9 cellular contexts compared by ENCODE assay signal in genomic region chr13:94710081-94710809, GRCh38. TPM values are rescaled to one million over a fixed set of nuclear protein-coding genes. Genes with fewer than 3 reads are reported as not detected.
DNase-seq lines count a peak whose midpoint lies in the region; ATAC-seq and TF ChIP-seq lines count a peak whose summit lies in the region.
"Had no signal": no experiment of that assay in that cellular context is flagged by ENCODE, and none has a peak within 500 bp of the region (broad histone marks: within the 10 kb centered on the region; RNA-seq: fewer than 3 reads in every experiment).

No MANE protein-coding gene starts in this region.

- no peaks in the 10 kb centered on the region for H3K9me3 Mint-ChIP-seq in T-helper 1 cell treated with Interleukin-12 subunit alpha and Interleukin-12 subunit beta and Interleukin-4 antibody, amounts not matched to agents 30 μg/mL and 1 μg/mL, for 36 hours

- H3K9me2 ChIP-seq in PC-3 (replicated peaks; ENCODE audit: low read length) = no peaks in the 10 kb centered on the region

- no peaks in the 10 kb centered on the region for H3K36me3 ChIP-seq in PC-3 (ENCODE audit: low read depth, low read length)

- intact Hi-C loops in PC-3 (cut with micrococcal nuclease) = loop anchor here (2.0 to 10.0 kb wide), 6 partner anchors 35 to 407 kb away; no protein-coding TSS in a partner anchor

- peak overlapping the region; percentile 79 for H3K27ac ChIP-seq in PC-3 (ENCODE audit: low read length)
- peak overlapping the region; percentile 51 for H3K27ac ChIP-seq in epithelial cell of prostate
- H3K27ac ChIP-seq in skin epidermis = peak overlapping the region in 5 of 21 experiments; percentile 4 to 71 (median 68)
- H3K27ac ChIP-seq: VCaP had no signal

- H3K36me3 Mint-ChIP-seq in T-helper 1 cell treated with Interleukin-12 subunit alpha and Interleukin-12 subunit beta and Interleukin-4 antibody, amounts not matched to agents 30 μg/mL and 1 μg/mL, for 36 hours (ENCODE audit: low read depth) = no peaks in the 10 kb centered on the region

- peak overlapping the region; percentile 55 for H3K27ac Mint-ChIP-seq in T-helper 1 cell treated with Interleukin-12 subunit alpha and Interleukin-12 subunit beta and Interleukin-4 antibody, amounts not matched to agents 30 μg/mL and 1 μg/mL, for 36 hours

- no peak for DNase-seq in T-helper 1 cell
- DNase-seq in PC-3 = peak; percentile 37
- no peak for DNase-seq in epithelial cell of prostate (ENCODE audit: low read depth, low spot score)
- DNase-seq in UCSD-AML1 (lab: John Stamatoyannopoulos, UW; ENCODE audit: unreplicated experiment) = no peak
- no peak for DNase-seq in stimulated activated CD8-positive, alpha-beta memory T cell treated with anti-CD3 and anti-CD28 coated beads, Interleukin-4, amount 100 ng/mL, for 48 hours
- no peak for DNase-seq in ureter (ENCODE audit: low spot score)

- 0 out of 2 replicates have a peak, but pooled peaks cover 11% of the 10 kb centered on the region for H3K4me1 ChIP-seq in PC-3 (ENCODE audit: insufficient read depth, low read length)

- no peak for ATAC-seq in PC-3

- peaks cover 15% of the 10 kb centered on the region for H3K4me1 Mint-ChIP-seq in T-helper 1 cell treated with Interleukin-12 subunit alpha and Interleukin-12 subunit beta and Interleukin-4 antibody, amounts not matched to agents 30 μg/mL and 1 μg/mL, for 36 hours (ENCODE audit: low read depth)

- CTCF ChIA-PET in PC-3 (lab: Charles Lee) = no interaction called here

- H2AFZ ChIP-seq in PC-3 (ENCODE audit: low read length) = 0 out of 2 replicates have a peak overlapping the region, but pooled peaks have one; percentile 50

- TSS peak; percentile 40 for BruUV-seq in PC-3 (replicated peaks; lab: Mats Ljungman, UMichigan)

- no peaks in the 10 kb centered on the region for H3F3A ChIP-seq in PC-3 (ENCODE audit: low read length, unreplicated experiment)

- peaks cover 84% of the 10 kb centered on the region for H3K27me3 Mint-ChIP-seq in T-helper 1 cell treated with Interleukin-12 subunit alpha and Interleukin-12 subunit beta and Interleukin-4 antibody, amounts not matched to agents 30 μg/mL and 1 μg/mL, for 36 hours (ENCODE audit: low read depth)

- peak overlapping the region; percentile 88 for H3K4me2 ChIP-seq in PC-3 (ENCODE audit: low read length)

- TF ChIP-seq CTCF in PC-3 (conservative IDR thresholded peaks at IDR 0.05; ENCODE audit: low read depth, low read length) = no peak

- H3K4me3 ChIP-seq in PC-3 (ENCODE audit: low read length) = peak overlapping the region; percentile 98
- H3K4me3 ChIP-seq in skin epidermis = peak overlapping the region in 6 of 7 experiments; percentile 11 to 63 (median 36)

- H3K9ac ChIP-seq in PC-3 (ENCODE audit: low read length) = peak overlapping the region; percentile 91

- peak overlapping the region; percentile 65 for H3K4me3 Mint-ChIP-seq in T-helper 1 cell treated with Interleukin-12 subunit alpha and Interleukin-12 subunit beta and Interleukin-4 antibody, amounts not matched to agents 30 μg/mL and 1 μg/mL, for 36 hours

- H4K20me1 ChIP-seq in PC-3 (ENCODE audit: low read length) = peaks cover 6% of the 10 kb centered on the region; the same call in 1 of the 2 replicates

- peaks cover 72% of the 10 kb centered on the region for H3K79me2 ChIP-seq in PC-3 (ENCODE audit: low read length)

- POLR2A ChIA-PET in PC-3 (lab: Charles Lee; ENCODE audit: unreplicated experiment) = interaction anchor here (0.7 kb wide), 1 partner anchor 1490 kb away, joined by 4 read pairs; no protein-coding TSS in a partner anchor

- no peaks in the 10 kb centered on the region for H3K27me3 ChIP-seq in PC-3 (ENCODE audit: low read length)

- no peaks in the 10 kb centered on the region for H3K9me3 ChIP-seq in PC-3 (ENCODE audit: low read length)

RNA-seq across cellular contexts. Expression of gene SOX21, which starts 2.1 kb away (rescaled TPM):
- 14.4 and 16.2 TPM in 2 replicates for total RNA-seq in PC-3 (2014; rRNA removed)
- not detected for total RNA-seq in ureter

Comparison
In these comparisons a context has a peak if more than half of its experiments do, and no peak if none do; other contexts are left out.
1. RNA of gene SOX21, which starts 2.1 kb away (total RNA-seq): 14.4 to 16.2 TPM in PC-3; not detected in ureter (single experiment); every median in the first group is over 10 times any median in the second.